6 cellular contexts compared by ENCODE assay signal in the genomic region with DNA sequence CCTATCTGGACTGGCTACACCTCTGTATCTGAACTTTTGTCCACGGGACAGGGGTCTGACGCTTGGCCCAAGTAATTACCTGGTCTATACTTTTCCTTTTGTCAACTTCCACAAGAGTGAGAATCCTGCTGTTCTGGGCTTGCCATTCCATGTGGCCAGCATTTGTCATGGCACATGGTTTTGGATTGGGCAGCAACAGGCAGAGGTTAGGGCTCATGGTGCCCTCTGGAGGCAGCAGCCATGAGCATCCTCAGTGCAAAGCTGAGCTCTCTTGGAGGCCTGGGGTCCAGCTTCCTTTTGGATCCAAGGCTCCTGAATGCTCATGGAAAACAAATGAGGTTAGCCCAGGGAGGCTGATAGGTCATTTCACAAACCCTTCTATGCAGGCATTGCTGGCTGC. TPM values are rescaled to one million over a fixed set of nuclear protein-coding genes. Genes with fewer than 3 reads are reported as not detected.
A peak's percentile ranks its signal among the peaks of the same experiment; 100 is the strongest.
DNase-seq lines count a peak whose midpoint lies in the region; ATAC-seq and TF ChIP-seq lines count a peak whose summit lies in the region.

No MANE protein-coding gene starts in this region.

- peaks cover 24% of the 10 kb centered on the region for H3K36me3 ChIP-seq in CD4-positive, CD25-positive, alpha-beta regulatory T cell (ENCODE audit: control insufficient read depth, insufficient read depth, low read length)
- no peaks in the 10 kb centered on the region; the same call in none of the 2 replicates for H3K36me3 ChIP-seq in MM.1S (replicated peaks; ENCODE audit: insufficient read depth, low read length)

- H3K4me1 Mint-ChIP-seq in CD4-positive, CD25-positive, alpha-beta regulatory T cell, result peaks cover 0 to 17% (median 6%) of the 10 kb centered on the region in 4 donors

- no peaks in the 10 kb centered on the region; the same call in 1 of the 2 replicates for H4K20me1 ChIP-seq in MM.1S (ENCODE audit: insufficient read depth, low read length)

- H3K27ac ChIP-seq in CD4-positive, CD25-positive, alpha-beta regulatory T cell (ENCODE audit: insufficient read depth, low read length, poor library complexity, severe bottlenecking), result no peak overlapping the region
- no peak overlapping the region for H3K27ac ChIP-seq in MM.1S (ENCODE audit: low read length)

- no peak overlapping the region for H2AFZ ChIP-seq in MM.1S (ENCODE audit: low read length)

- peak; percentile 40 for TF ChIP-seq CTCF in MM.1S (IDR thresholded peaks at IDR 0.05; ENCODE audit: low read length)

- H3K4me1 ChIP-seq in CD4-positive, CD25-positive, alpha-beta regulatory T cell (ENCODE audit: control insufficient read depth, insufficient read depth, low read length, poor library complexity, severe bottlenecking), result no peaks in the 10 kb centered on the region
- no peaks in the 10 kb centered on the region for H3K4me1 ChIP-seq in MM.1S (ENCODE audit: low read length)

- peaks cover 49% of the 10 kb centered on the region for H3K79me2 ChIP-seq in MM.1S (ENCODE audit: low read length)

- H3K9me3 ChIP-seq in CD4-positive, CD25-positive, alpha-beta regulatory T cell (ENCODE audit: control insufficient read depth in 2 of 2, low read length in 2 of 2), result no peaks in the 10 kb centered on the region
- H3K9me3 ChIP-seq in MM.1S (replicated peaks; ENCODE audit: insufficient read depth, low read length), result no peaks in the 10 kb centered on the region

- H3K27ac Mint-ChIP-seq in CD4-positive, CD25-positive, alpha-beta regulatory T cell, result peak overlapping the region in 1 of 3 donors; percentile 74

- no peak overlapping the region for H3K9ac ChIP-seq in MM.1S (ENCODE audit: low read length)

- H3K9me3 Mint-ChIP-seq in CD4-positive, CD25-positive, alpha-beta regulatory T cell, result no peaks in the 10 kb centered on the region

- H3K4me2 ChIP-seq in MM.1S (ENCODE audit: low read depth, low read length), result no peak overlapping the region

- 0 out of 2 replicates have a peak, but pooled peaks cover 6% of the 10 kb centered on the region for H3F3A ChIP-seq in MM.1S (ENCODE audit: insufficient read depth, low read length)

- H3K36me3 Mint-ChIP-seq in CD4-positive, CD25-positive, alpha-beta regulatory T cell, result peaks cover 10% of the 10 kb centered on the region

- no peaks in the 10 kb centered on the region for H3K27me3 Mint-ChIP-seq in CD4-positive, CD25-positive, alpha-beta regulatory T cell

- peak; percentile 46 to 58 for ATAC-seq in CD4-positive, CD25-positive, alpha-beta regulatory T cell (ENCODE audit: low read depth in 2 of 2)
- ATAC-seq in GM21423 (IDR thresholded peaks at IDR 0.05; ENCODE audit: unreplicated experiment) (no peak), GM21717 (IDR thresholded peaks at IDR 0.05; ENCODE audit: unreplicated experiment) (no peak)

- H3K4me3 Mint-ChIP-seq in CD4-positive, CD25-positive, alpha-beta regulatory T cell, result no peak overlapping the region

- H3K27me3 ChIP-seq in CD4-positive, CD25-positive, alpha-beta regulatory T cell (ENCODE audit: control insufficient read depth, insufficient read depth, low read length), result no peaks in the 10 kb centered on the region
- no peaks in the 10 kb centered on the region for H3K27me3 ChIP-seq in MM.1S (replicated peaks; ENCODE audit: insufficient read depth, low read length)

- DNase-seq in CD4-positive, CD25-positive, alpha-beta regulatory T cell, result peak in 2 of 3 donors; percentile 9 to 47
- DNase-seq in MM.1S, result peak; percentile 15
- DNase-seq in fibroblast of peridontal ligament (ENCODE audit: extremely low read depth), result peak; percentile 45
- no peak for DNase-seq in amniotic stem cell (lab: John Stamatoyannopoulos, UW)

- no peak overlapping the region for H3K4me3 ChIP-seq in CD4-positive, CD25-positive, alpha-beta regulatory T cell (ENCODE audit: low read depth, low read length)
- H3K4me3 ChIP-seq in MM.1S (ENCODE audit: low read length), result no peak overlapping the region

- no peaks in the 10 kb centered on the region for H3K9me2 ChIP-seq in MM.1S (replicated peaks; ENCODE audit: insufficient read depth, low read length)

RNA-seq across cellular contexts. Expression of gene EDC4, which starts 7.5 kb away (rescaled TPM):
- total RNA-seq in CD4-positive, CD25-positive, alpha-beta regulatory T cell, result 103 TPM
- polyA plus RNA-seq in CD4-positive, CD25-positive, alpha-beta regulatory T cell, result 10 to 100 TPM; 24.7 to 42.3 (median 33.8) TPM

RNA-seq across cellular contexts. Expression of gene CENPT, which starts 17.8 kb away (rescaled TPM):
- total RNA-seq in CD4-positive, CD25-positive, alpha-beta regulatory T cell, result 79.9 TPM
- 10 to 100 TPM; 13.5 to 17.1 (median 14.6) TPM for polyA plus RNA-seq in CD4-positive, CD25-positive, alpha-beta regulatory T cell

RNA-seq across cellular contexts. Expression of gene NUTF2, which starts 18.6 kb away (rescaled TPM):
- total RNA-seq in CD4-positive, CD25-positive, alpha-beta regulatory T cell, result 48.5 TPM
- 100 to 1,000 TPM; 115 to 158 (median 131) TPM for polyA plus RNA-seq in CD4-positive, CD25-positive, alpha-beta regulatory T cell

RNA-seq across cellular contexts. Expression of gene NRN1L, which starts 19.4 kb away (rescaled TPM):
- total RNA-seq in CD4-positive, CD25-positive, alpha-beta regulatory T cell, result 2.7 TPM
- polyA plus RNA-seq in CD4-positive, CD25-positive, alpha-beta regulatory T cell, result under 1 TPM in 2 of 4 donors, not detected in 2; 0.37 to 0.65 TPM

RNA-seq across cellular contexts. Expression of gene THAP11, which starts 23.2 kb away (rescaled TPM):
- total RNA-seq in CD4-positive, CD25-positive, alpha-beta regulatory T cell, result 32.2 TPM
- polyA plus RNA-seq in CD4-positive, CD25-positive, alpha-beta regulatory T cell, result 100 to 1,000 TPM; 132 to 166 (median 141) TPM

Comparison
In these comparisons a context has a peak if more than half of its experiments do, and no peak if none do; other contexts are left out.
1. ATAC-seq: peak in CD4-positive, CD25-positive, alpha-beta regulatory T cell (2 of 2); none in GM21423 (single experiment) and GM21717 (single experiment).